34 cellular contexts compared by ENCODE assay signal in genomic region chr4:119641765-119642164, GRCh38. TPM values are rescaled to one million over a fixed set of nuclear protein-coding genes. Genes with fewer than 3 reads are reported as not detected.
"Had no signal": no experiment of that assay in that cellular context is flagged by ENCODE, and none has a peak within 500 bp of the region (broad histone marks: within the 10 kb centered on the region; RNA-seq: fewer than 3 reads in every experiment).

No MANE protein-coding gene starts in this region.

- H3K4me3 ChIP-seq: adrenal gland, ascending aorta, body of pancreas, breast epithelium, cardiac muscle cell had no signal

- FAIRE-seq: astrocyte, bronchial epithelial cell, colon had no signal

- H3K4me1 ChIP-seq: adrenal gland, breast epithelium had no signal

- DNase-seq: activated effector memory CD4-positive, alpha-beta T cell treated with anti-CD3 and anti-CD28 coated beads, Interleukin-2, amount 50 U/mL, for 16 hours; activated effector memory CD4-positive, alpha-beta T cell treated with Interleukin-2 at 50 U/mL for 16 hours; activated gamma-delta T cell; activated gamma-delta T cell treated with Interleukin-2 at 50 U/mL for 16 hours; activated naive CD4-positive, alpha-beta T cell; activated naive CD4-positive, alpha-beta T cell treated with anti-CD3 and anti-CD28 coated beads for 36 hours; activated naive CD4-positive, alpha-beta T cell treated with anti-CD3 and anti-CD28 coated beads, Interleukin-2, amount 10 ng/mL, durations not matched to agents 7 days and 5 days; activated naive CD4-positive, alpha-beta T cell treated with anti-CD3 and anti-CD28 coated beads, Interleukin-2, amount 50 U/mL, for 16 hours; activated naive CD4-positive, alpha-beta T cell treated with Interleukin-2 at 50 U/mL for 16 hours; activated naive CD8-positive, alpha-beta T cell treated with anti-CD3 and anti-CD28 coated beads for 36 hours; activated naive CD8-positive, alpha-beta T cell treated with anti-CD3 and anti-CD28 coated beads, Interleukin-2, amount 10 ng/mL, durations not matched to agents 7 days and 5 days; activated naive CD8-positive, alpha-beta T cell treated with anti-CD3 and anti-CD28 coated beads, Interleukin-2, amount 50 U/mL, for 24 hours; activated T-cell treated with anti-CD3 and anti-CD28 coated beads, Interleukin-2, amount 50 U/mL, for 24 hours; activated T-cell treated with anti-CD3 and anti-CD28 coated beads, Interleukin-2, amount 50 U/mL, for 4 hours; activated T-cell treated with anti-CD3 and anti-CD28 coated beads, Interleukin-2, amount 50 U/mL, for 48 hours; activated T-cell treated with anti-CD3 and anti-CD28 coated beads, Interleukin-2, amount 50 U/mL, for 72 hours; adrenal gland; amniotic stem cell; amygdala; anterior cingulate cortex; aorta; body of pancreas; brain microvascular endothelial cell; caudate nucleus; central memory CD4-positive, alpha-beta T cell; cerebellar nuclear complex had no signal

- H3K27me3 ChIP-seq: adrenal gland, ascending aorta, body of pancreas, brain microvascular endothelial cell, breast epithelium, cardiac muscle cell had no signal

- H3K36me3 ChIP-seq: adrenal gland, ascending aorta, brain microvascular endothelial cell, breast epithelium, cardiac muscle cell had no signal

- H3K27ac ChIP-seq: adrenal gland, ascending aorta, body of pancreas, brain microvascular endothelial cell, breast epithelium, cardiac muscle cell had no signal

- ATAC-seq: activated naive CD4-positive, alpha-beta T cell treated with anti-CD3 and anti-CD28 coated beads, Interleukin-2, amount 50 U/mL, for 72 hours; activated naive CD8-positive, alpha-beta T cell treated with anti-CD3 and anti-CD28 coated beads, Interleukin-2, amount 50 U/mL, for 24 hours; activated T-cell treated with anti-CD3 and anti-CD28 coated beads, Interleukin-2, amount 50 U/mL, for 4 hours; activated T-cell treated with anti-CD3 and anti-CD28 coated beads, Interleukin-2, amount 50 U/mL, for 72 hours; activated T-helper 17 cell treated with anti-CD3 and anti-CD28 coated beads, Interleukin-2, amount 50 U/mL, for 72 hours; body of pancreas had no signal

- H3K9me3 ChIP-seq: adrenal gland, ascending aorta, body of pancreas, breast epithelium had no signal

RNA-seq across cellular contexts. Expression of gene PDE5A, which starts 13.2 kb away (rescaled TPM):
- total RNA-seq: activated naive CD8-positive, alpha-beta T cell treated with anti-CD3 and anti-CD28 coated beads for 36 hours had no signal
